ENCODE assay signal across 10 cellular contexts in the genomic region with DNA sequence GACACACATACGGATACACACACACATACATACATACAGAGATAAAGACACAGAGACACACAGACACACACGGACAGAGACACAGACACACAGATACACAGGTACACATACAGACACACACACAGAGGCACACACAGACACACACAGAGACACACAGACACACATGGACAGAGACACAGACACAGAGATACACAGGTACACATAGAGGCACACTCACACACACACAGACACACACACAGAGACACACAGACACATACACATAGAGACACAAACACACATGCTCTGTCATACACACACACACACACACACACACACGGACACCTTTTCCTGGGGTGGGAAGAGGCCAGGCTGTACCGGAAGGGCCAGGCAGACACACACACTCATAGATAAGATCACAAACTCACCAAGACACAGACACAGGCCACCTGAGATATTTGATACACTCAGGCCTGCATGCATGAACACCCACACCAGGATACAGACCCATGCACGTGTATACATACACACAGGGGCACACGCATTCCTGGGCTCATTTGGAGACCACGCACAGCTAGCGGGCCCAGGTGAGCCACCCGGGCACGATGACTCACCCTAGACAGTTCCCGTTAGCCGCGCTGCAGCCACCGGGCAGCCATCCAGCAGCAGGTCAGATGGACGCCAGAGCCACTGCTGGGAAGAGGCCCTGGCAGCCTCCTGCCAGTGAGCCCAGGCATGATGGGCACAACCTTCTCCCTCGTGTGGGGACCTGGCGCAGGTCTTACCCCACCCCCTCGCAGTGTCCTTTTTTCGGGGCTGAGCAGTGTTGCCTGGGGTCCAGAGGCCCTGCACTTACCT. TPM values are rescaled to one million over a fixed set of nuclear protein-coding genes. Genes with fewer than 3 reads are reported as not detected.
DNase-seq lines count a peak whose midpoint lies in the region; ATAC-seq, FAIRE-seq and TF ChIP-seq lines count a peak whose summit lies in the region.
"Had no signal": no experiment of that assay in that cellular context is flagged by ENCODE, and none has a peak within 500 bp of the region (broad histone marks: within the 10 kb centered on the region; RNA-seq: fewer than 3 reads in every experiment).

No MANE protein-coding gene starts in this region.

- intact Hi-C loops in mammary epithelial cell (cut with micrococcal nuclease): loop anchor here (10.0 kb wide), 1 partner anchor 325 kb away; the partner anchor contains the start of gene BRF1
- intact Hi-C loops in activated CD8-positive, alpha-beta T cell treated with anti-CD3 and anti-CD28 coated beads for 36 hours (cut with micrococcal nuclease): no loop called here
- intact Hi-C loops in activated CD4-positive, alpha-beta T cell treated with anti-CD3 and anti-CD28 coated beads for 36 hours (cut with DNase I, micrococcal nuclease): loop anchor here in 1 of 2 experiments (5.0 kb wide), 1 partner anchor 202 kb away; the partner anchor contains the start of gene NUDT14

- ATAC-seq in lung (ENCODE audit: insufficient read depth, low FRiP score): peak; percentile 38
- no peak for ATAC-seq in activated CD8-positive, alpha-beta T cell treated with anti-CD3 and anti-CD28 coated beads for 36 hours
- no peak for ATAC-seq in activated CD4-positive, alpha-beta T cell treated with anti-CD3 and anti-CD28 coated beads for 36 hours

- dilution Hi-C loops in mammary epithelial cell (cut with HindIII; ENCODE audit: low sequenced_read_pairs): loop anchor here (5.0 to 10.0 kb wide), 2 partner anchors 37 to 95 kb away; no protein-coding TSS in a partner anchor

- BruUV-seq in mammary epithelial cell (replicated peaks; lab: Mats Ljungman, UMichigan): no TSS peak

- peaks cover 7% of the 10 kb centered on the region for H3K4me1 Mint-ChIP-seq in activated naive CD8-positive, alpha-beta T cell (ENCODE audit: low read depth)
- peaks cover 9% of the 10 kb centered on the region for H3K4me1 Mint-ChIP-seq in activated naive CD8-positive, alpha-beta T cell treated with anti-CD3 and anti-CD28 coated beads for 36 hours
- peaks cover 13% of the 10 kb centered on the region for H3K4me1 Mint-ChIP-seq in activated CD8-positive, alpha-beta T cell treated with anti-CD3 and anti-CD28 coated beads for 36 hours (ENCODE audit: low read depth)
- H3K4me1 Mint-ChIP-seq in activated CD4-positive, alpha-beta T cell treated with anti-CD3 and anti-CD28 coated beads for 36 hours: peaks cover 9% of the 10 kb centered on the region

- POLR2A ChIA-PET in activated CD8-positive, alpha-beta T cell treated with anti-CD3 and anti-CD28 coated beads for 36 hours (lab: Charles Lee): interaction anchor here (0.6 kb wide), 2 partner anchors 39 to 66 kb away, joined by 4 read pairs; no protein-coding TSS in a partner anchor
- POLR2A ChIA-PET in activated CD4-positive, alpha-beta T cell treated with anti-CD3 and anti-CD28 coated beads for 36 hours (lab: Charles Lee): no interaction called here

- H3K36me3 ChIP-seq in mammary epithelial cell (ENCODE audit: insufficient read depth, low read length) (no peaks in the 10 kb centered on the region), lung (ENCODE audit: control insufficient read depth in 2 of 2, insufficient read depth in 2 of 2, low read length in 2 of 2) (no peaks in the 10 kb centered on the region)

- H3K4me3 Mint-ChIP-seq in activated naive CD8-positive, alpha-beta T cell: peak overlapping the region; percentile 48
- no peak overlapping the region for H3K4me3 Mint-ChIP-seq in activated naive CD8-positive, alpha-beta T cell treated with anti-CD3 and anti-CD28 coated beads for 36 hours
- H3K4me3 Mint-ChIP-seq in activated CD8-positive, alpha-beta T cell treated with anti-CD3 and anti-CD28 coated beads for 36 hours: no peak overlapping the region
- H3K4me3 Mint-ChIP-seq in activated CD4-positive, alpha-beta T cell treated with anti-CD3 and anti-CD28 coated beads for 36 hours: no peak overlapping the region
- H3K4me3 Mint-ChIP-seq: activated CD4-positive, alpha-beta memory T cell treated with anti-CD3 and anti-CD28 coated beads for 36 hours had no signal

- H3K9ac ChIP-seq in mammary epithelial cell (ENCODE audit: insufficient read depth, low read length): no peak overlapping the region

- no peak for DNase-seq in activated naive CD8-positive, alpha-beta T cell treated with anti-CD3 and anti-CD28 coated beads for 36 hours
- DNase-seq in mammary epithelial cell (peak; percentile 69), lung (ENCODE audit: low spot score) (peak; percentile 76), urothelium cell line (ENCODE audit: low spot score) (peak; percentile 65), HuH-7.5 (ENCODE audit: low spot score) (no peak)
- no peak for DNase-seq in activated CD8-positive, alpha-beta T cell treated with anti-CD3 and anti-CD28 coated beads for 36 hours
- no peak for DNase-seq in activated CD4-positive, alpha-beta T cell treated with anti-CD3 and anti-CD28 coated beads for 36 hours
- DNase-seq: activated CD4-positive, alpha-beta memory T cell treated with anti-CD3 and anti-CD28 coated beads for 36 hours had no signal

- no peak overlapping the region for H2AFZ ChIP-seq in mammary epithelial cell (ENCODE audit: low read depth, low read length)

- 16% methylated on average over 11 of the region's 19 CpGs for WGBS in mammary epithelial cell (ENCODE audit: low coverage, missing lambda C conversion rate)
- 59 to 75% methylated on average over 19 of the region's 19 CpGs for WGBS in lung, 2 donors

- no peak overlapping the region for H3K4me3 ChIP-seq in mammary epithelial cell (replicated peaks in 1 of 3; ENCODE audit: insufficient read depth in 1 of 3, low read depth in 2 of 3, low read length in 3 of 3)
- no peak overlapping the region for H3K4me3 ChIP-seq in lung

- H3K9me3 ChIP-seq in mammary epithelial cell (replicated peaks; ENCODE audit: insufficient read depth, low read length) (no peaks in the 10 kb centered on the region), lung (ENCODE audit: control insufficient read depth in 2 of 2, insufficient read depth in 1 of 2, low read length in 1 of 2) (no peaks in the 10 kb centered on the region)

- H3K4me2 ChIP-seq in mammary epithelial cell (ENCODE audit: insufficient read depth, low read depth, low read length): peak overlapping the region; percentile 8

- CTCF ChIA-PET in mammary epithelial cell (lab: Charles Lee; ENCODE audit: low non-redundant PET): no interaction called here
- CTCF ChIA-PET in activated CD8-positive, alpha-beta T cell treated with anti-CD3 and anti-CD28 coated beads for 36 hours (lab: Charles Lee): interaction anchor here (1.6 kb wide), 1 partner anchor 66 kb away, joined by 8 read pairs; no protein-coding TSS in a partner anchor
- CTCF ChIA-PET in activated CD4-positive, alpha-beta T cell treated with anti-CD3 and anti-CD28 coated beads for 36 hours (lab: Charles Lee): interaction anchor here (0.5 to 2.4 kb wide), 2 partner anchors 66 to 257 kb away, joined by 3 to 7 read pairs; no protein-coding TSS in a partner anchor

- H3K27me3 ChIP-seq in mammary epithelial cell (ENCODE audit: insufficient read depth, low read length) (no peaks in the 10 kb centered on the region), lung (ENCODE audit: control insufficient read depth, insufficient read depth) (no peaks in the 10 kb centered on the region)

- no peaks in the 10 kb centered on the region for H4K20me1 ChIP-seq in mammary epithelial cell (ENCODE audit: insufficient read depth, low read length)

- H3K4me1 ChIP-seq in mammary epithelial cell (ENCODE audit: insufficient read depth, low read length) (peaks cover 57% of the 10 kb centered on the region), lung (ENCODE audit: control insufficient read depth in 2 of 2, insufficient read depth in 2 of 2, low read length in 2 of 2) (peaks cover 0 to 19% of the 10 kb centered on the region in 2 donors)

- H3K27ac ChIP-seq in mammary epithelial cell (ENCODE audit: insufficient read depth, low read depth, low read length) (no peak overlapping the region), lung (ENCODE audit: low read depth in 1 of 2, low read length in 1 of 2) (no peak overlapping the region)

- H3K9me3 Mint-ChIP-seq in activated naive CD8-positive, alpha-beta T cell (ENCODE audit: low read depth): no peaks in the 10 kb centered on the region
- H3K9me3 Mint-ChIP-seq in activated naive CD8-positive, alpha-beta T cell treated with anti-CD3 and anti-CD28 coated beads for 36 hours: no peaks in the 10 kb centered on the region
- no peaks in the 10 kb centered on the region for H3K9me3 Mint-ChIP-seq in activated CD8-positive, alpha-beta T cell treated with anti-CD3 and anti-CD28 coated beads for 36 hours
- no peaks in the 10 kb centered on the region for H3K9me3 Mint-ChIP-seq in activated CD4-positive, alpha-beta T cell treated with anti-CD3 and anti-CD28 coated beads for 36 hours (ENCODE audit: low read depth)
- H3K9me3 Mint-ChIP-seq: activated CD4-positive, alpha-beta memory T cell treated with anti-CD3 and anti-CD28 coated beads for 36 hours; mesothelial cell of epicardium had no signal

- H3K27ac Mint-ChIP-seq in activated naive CD8-positive, alpha-beta T cell: no peak overlapping the region
- H3K27ac Mint-ChIP-seq in activated naive CD8-positive, alpha-beta T cell treated with anti-CD3 and anti-CD28 coated beads for 36 hours: no peak overlapping the region
- H3K27ac Mint-ChIP-seq in activated CD8-positive, alpha-beta T cell treated with anti-CD3 and anti-CD28 coated beads for 36 hours: no peak overlapping the region
- no peak overlapping the region for H3K27ac Mint-ChIP-seq in activated CD4-positive, alpha-beta T cell treated with anti-CD3 and anti-CD28 coated beads for 36 hours
- H3K27ac Mint-ChIP-seq: activated CD4-positive, alpha-beta memory T cell treated with anti-CD3 and anti-CD28 coated beads for 36 hours; mesothelial cell of epicardium had no signal

- H3K79me2 ChIP-seq in mammary epithelial cell (ENCODE audit: insufficient read depth, low read length): peaks cover 24% of the 10 kb centered on the region

- no peaks in the 10 kb centered on the region for H3K36me3 Mint-ChIP-seq in activated naive CD8-positive, alpha-beta T cell
- no peaks in the 10 kb centered on the region for H3K36me3 Mint-ChIP-seq in activated naive CD8-positive, alpha-beta T cell treated with anti-CD3 and anti-CD28 coated beads for 36 hours
- H3K36me3 Mint-ChIP-seq in activated CD8-positive, alpha-beta T cell treated with anti-CD3 and anti-CD28 coated beads for 36 hours (ENCODE audit: low read depth): no peaks in the 10 kb centered on the region
- H3K36me3 Mint-ChIP-seq in activated CD4-positive, alpha-beta T cell treated with anti-CD3 and anti-CD28 coated beads for 36 hours (ENCODE audit: low read depth): no peaks in the 10 kb centered on the region
- H3K36me3 Mint-ChIP-seq: activated CD4-positive, alpha-beta memory T cell treated with anti-CD3 and anti-CD28 coated beads for 36 hours; mesothelial cell of epicardium had no signal

- peak; percentile 98 for FAIRE-seq in urothelium cell line (lab: Jason Lieb, UNC)

- in situ Hi-C loops in mammary epithelial cell (cut with MboI; ENCODE audit: low sequenced_read_pairs in 2 of 2): loop anchor here in 1 of 2 donors (5.0 kb wide), 1 partner anchor 42 kb away; the partner anchor contains the start of gene CDCA4

- peaks cover 3% of the 10 kb centered on the region for H3K27me3 Mint-ChIP-seq in activated naive CD8-positive, alpha-beta T cell
- H3K27me3 Mint-ChIP-seq in activated naive CD8-positive, alpha-beta T cell treated with anti-CD3 and anti-CD28 coated beads for 36 hours: peaks cover 26% of the 10 kb centered on the region
- peaks cover 26% of the 10 kb centered on the region for H3K27me3 Mint-ChIP-seq in activated CD8-positive, alpha-beta T cell treated with anti-CD3 and anti-CD28 coated beads for 36 hours
- peaks cover 16% of the 10 kb centered on the region for H3K27me3 Mint-ChIP-seq in activated CD4-positive, alpha-beta T cell treated with anti-CD3 and anti-CD28 coated beads for 36 hours

- no peak for TF ChIP-seq CTCF in mammary epithelial cell (conservative IDR thresholded peaks at IDR 0.05 in 1 of 2, IDR thresholded peaks at IDR 0.05 in 1 of 2; ENCODE audit: extremely low read depth in 1 of 2, insufficient read depth in 1 of 2, low read depth in 1 of 2, low read length in 2 of 2)
- no peak for TF ChIP-seq CTCF in lung (IDR thresholded peaks at IDR 0.05; ENCODE audit: control extremely low read depth, extremely low read depth)
- TF ChIP-seq CTCF in activated CD8-positive, alpha-beta T cell treated with anti-CD3 and anti-CD28 coated beads for 36 hours (IDR thresholded peaks at IDR 0.05): no peak

RNA-seq across cellular contexts. Expression of gene AHNAK2, which starts 1.8 kb away (rescaled TPM):
- total RNA-seq in activated naive CD8-positive, alpha-beta T cell treated with anti-CD3 and anti-CD28 coated beads for 36 hours: under 1 TPM in 1 of 2 experiments, not detected in 1; 0.02 TPM
- total RNA-seq in mammary epithelial cell: 100 to 1,000 TPM; 110 to 302 TPM
- 43.1 TPM for polyA plus RNA-seq in mammary epithelial cell
- 327 TPM for polyA minus RNA-seq in mammary epithelial cell
- total RNA-seq in lung: 10 to 100 TPM in 1 of 2 donors, 1 to 10 TPM in 1; 8.1 to 26.6 TPM
- polyA plus RNA-seq in lung: 1 to 10 TPM; 3.5 to 8.1 TPM
- under 1 TPM in 1 of 2 experiments, not detected in 1; 0.02 TPM for total RNA-seq in activated CD8-positive, alpha-beta T cell treated with anti-CD3 and anti-CD28 coated beads for 36 hours
- total RNA-seq in activated CD4-positive, alpha-beta T cell treated with anti-CD3 and anti-CD28 coated beads for 36 hours: under 1 TPM; 0.07 to 0.11 TPM

RNA-seq across cellular contexts. Expression of gene CLBA1, which starts 5.6 kb away (rescaled TPM):
- total RNA-seq in activated naive CD8-positive, alpha-beta T cell treated with anti-CD3 and anti-CD28 coated beads for 36 hours: 1 to 10 TPM; 1.5 to 1.9 TPM
- total RNA-seq in mammary epithelial cell: 10 to 100 TPM; 11.0 to 14.7 TPM
- 7.4 TPM for polyA plus RNA-seq in mammary epithelial cell
- polyA minus RNA-seq in mammary epithelial cell: 3.0 TPM
- total RNA-seq in lung: 10 to 100 TPM; 15.0 to 22.3 TPM
- polyA plus RNA-seq in lung: 10 to 100 TPM; 12.3 to 12.5 TPM
- under 1 TPM; 0.47 to 0.67 TPM for total RNA-seq in activated CD8-positive, alpha-beta T cell treated with anti-CD3 and anti-CD28 coated beads for 36 hours
- total RNA-seq in activated CD4-positive, alpha-beta T cell treated with anti-CD3 and anti-CD28 coated beads for 36 hours: 1 to 10 TPM; 1.1 to 1.9 TPM

RNA-seq across cellular contexts. Expression of gene CDCA4, which starts 40.9 kb away (rescaled TPM):
- total RNA-seq in activated naive CD8-positive, alpha-beta T cell treated with anti-CD3 and anti-CD28 coated beads for 36 hours: 10 to 100 TPM; 89.7 to 89.8 TPM
- 10 to 100 TPM; 38.2 to 61.7 TPM for total RNA-seq in mammary epithelial cell
- polyA plus RNA-seq in mammary epithelial cell: 53.4 TPM
- polyA minus RNA-seq in mammary epithelial cell: 38.9 TPM
- total RNA-seq in lung: 1 to 10 TPM; 7.5 to 8.4 TPM
- 1 to 10 TPM; 8.0 to 9.8 TPM for polyA plus RNA-seq in lung
- total RNA-seq in activated CD8-positive, alpha-beta T cell treated with anti-CD3 and anti-CD28 coated beads for 36 hours: 10 to 100 TPM; 59.4 to 63.5 TPM
- total RNA-seq in activated CD4-positive, alpha-beta T cell treated with anti-CD3 and anti-CD28 coated beads for 36 hours: 10 to 100 TPM; 52.0 to 62.7 TPM

RNA-seq across cellular contexts. Expression of gene PLD4, which starts 55.3 kb away (rescaled TPM):
- total RNA-seq in activated naive CD8-positive, alpha-beta T cell treated with anti-CD3 and anti-CD28 coated beads for 36 hours: not detected
- under 1 TPM in 1 of 2 donors, not detected in 1; 0.09 TPM for total RNA-seq in mammary epithelial cell
- polyA plus RNA-seq in mammary epithelial cell: 0.01 TPM
- polyA minus RNA-seq in mammary epithelial cell: not detected
- 1 to 10 TPM in 1 of 2 donors, under 1 TPM in 1; 0.92 to 6.3 TPM for total RNA-seq in lung
- under 1 TPM; 0.71 to 0.84 TPM for polyA plus RNA-seq in lung
- total RNA-seq in activated CD8-positive, alpha-beta T cell treated with anti-CD3 and anti-CD28 coated beads for 36 hours: not detected
- total RNA-seq in activated CD4-positive, alpha-beta T cell treated with anti-CD3 and anti-CD28 coated beads for 36 hours: not detected
- total RNA-seq: activated CD4-positive, alpha-beta memory T cell treated with anti-CD3 and anti-CD28 coated beads for 36 hours had no signal

Comparison
In these comparisons a context has a peak if more than half of its experiments do, and no peak if none do; other contexts are left out.
1. DNase-seq: peak in mammary epithelial cell (single experiment), lung (single experiment) and urothelium cell line (single experiment); none in activated naive CD8-positive, alpha-beta T cell treated with anti-CD3 and anti-CD28 coated beads for 36 hours (single experiment), activated CD8-positive, alpha-beta T cell treated with anti-CD3 and anti-CD28 coated beads for 36 hours (single experiment), activated CD4-positive, alpha-beta T cell treated with anti-CD3 and anti-CD28 coated beads for 36 hours (single experiment) and HuH-7.5 (single experiment).
2. RNA of gene AHNAK2, which starts 1.8 kb away (total RNA-seq): 110 to 302 TPM in mammary epithelial cell and 8.1 to 26.6 TPM in lung; 0.07 to 0.11 TPM in activated CD4-positive, alpha-beta T cell treated with anti-CD3 and anti-CD28 coated beads for 36 hours, 0.02 TPM in activated CD8-positive, alpha-beta T cell treated with anti-CD3 and anti-CD28 coated beads for 36 hours and 0.02 TPM in activated naive CD8-positive, alpha-beta T cell treated with anti-CD3 and anti-CD28 coated beads for 36 hours; every median in the first group is over 4 times any median in the second.
3. RNA of gene CLBA1, which starts 5.6 kb away (total RNA-seq): 15.0 to 22.3 TPM in lung and 11.0 to 14.7 TPM in mammary epithelial cell; 1.1 to 1.9 TPM in activated CD4-positive, alpha-beta T cell treated with anti-CD3 and anti-CD28 coated beads for 36 hours, 1.5 to 1.9 TPM in activated naive CD8-positive, alpha-beta T cell treated with anti-CD3 and anti-CD28 coated beads for 36 hours and 0.47 to 0.67 TPM in activated CD8-positive, alpha-beta T cell treated with anti-CD3 and anti-CD28 coated beads for 36 hours; every median in the first group is over 4 times any median in the second.
4. RNA of gene CDCA4, which starts 40.9 kb away (total RNA-seq): 89.7 to 89.8 TPM in activated naive CD8-positive, alpha-beta T cell treated with anti-CD3 and anti-CD28 coated beads for 36 hours, 59.4 to 63.5 TPM in activated CD8-positive, alpha-beta T cell treated with anti-CD3 and anti-CD28 coated beads for 36 hours, 52.0 to 62.7 TPM in activated CD4-positive, alpha-beta T cell treated with anti-CD3 and anti-CD28 coated beads for 36 hours and 38.2 to 61.7 TPM in mammary epithelial cell; 7.5 to 8.4 TPM in lung; every median in the first group is over 4 times any median in the second.